Comparison of ENCODE assay signal across 13 cellular contexts in the genomic region with DNA sequence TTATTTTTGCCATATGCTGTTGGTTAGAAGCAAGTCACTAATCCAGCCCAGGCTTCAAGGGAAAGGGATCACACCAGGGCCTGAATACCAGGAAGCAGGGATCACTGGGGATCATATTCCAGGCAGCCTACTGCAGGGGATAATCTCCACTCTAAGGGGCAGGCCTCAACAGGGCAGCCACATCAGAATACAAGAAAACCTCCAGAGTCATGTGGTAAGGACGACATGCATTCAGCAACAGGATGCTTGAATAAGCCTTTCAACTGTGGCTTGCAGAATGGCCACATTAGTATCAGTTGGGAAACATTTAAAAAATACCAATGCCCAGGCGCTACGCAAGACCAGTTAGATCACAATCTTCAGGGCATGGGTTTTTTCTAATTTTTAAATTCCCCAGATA.
DNase-seq lines count a peak whose midpoint lies in the region; ATAC-seq and TF ChIP-seq lines count a peak whose summit lies in the region.
"Had no signal": no experiment of that assay in that cellular context is flagged by ENCODE, and none has a peak within 500 bp of the region (broad histone marks: within the 10 kb centered on the region; RNA-seq: fewer than 3 reads in every experiment).

No MANE protein-coding gene starts in this region.

- no peaks in the 10 kb centered on the region for H3K79me2 ChIP-seq in hepatocyte

- H3K27me3 Mint-ChIP-seq in activated naive CD4-positive, alpha-beta T cell treated with anti-CD3 and anti-CD28 coated beads, Interleukin-2, amount 10 ng/mL, durations not matched to agents 7 days and 5 days: peaks cover 53% of the 10 kb centered on the region

- peaks cover 51% of the 10 kb centered on the region for H3K4me1 Mint-ChIP-seq in activated naive CD4-positive, alpha-beta T cell treated with anti-CD3 and anti-CD28 coated beads, Interleukin-2, amount 10 ng/mL, durations not matched to agents 7 days and 5 days

- no peak for TF ChIP-seq POLR2A in Peyer's patch (IDR thresholded peaks at IDR 0.05)
- no peak for TF ChIP-seq POLR2A in spleen (IDR thresholded peaks at IDR 0.05)
- TF ChIP-seq POLR2A in upper lobe of left lung (IDR thresholded peaks at IDR 0.05): no peak
- no peak for TF ChIP-seq POLR2A in esophagus muscularis mucosa (IDR thresholded peaks at IDR 0.05; ENCODE audit: low read depth)

- WGBS in hepatocyte (ENCODE audit: low lambda C conversion rate, missing lambda C conversion rate): 67% methylated on average over 3 of the region's 3 CpGs
- 41 to 79% (median 43%) methylated on average over 3 of the region's 3 CpGs for WGBS in spleen, 5 donors
- WGBS in upper lobe of left lung, 2 donors: 81 to 93% methylated on average over 3 of the region's 3 CpGs
- 90% methylated on average over 3 of the region's 3 CpGs for WGBS in esophagus muscularis mucosa

- H3K4me3 ChIP-seq in Peyer's patch (no peak overlapping the region), hepatocyte (no peak overlapping the region), spleen (no peak overlapping the region), upper lobe of left lung (no peak overlapping the region), esophagus muscularis mucosa (no peak overlapping the region)
- H3K4me3 ChIP-seq: coronary artery, GM12878 had no signal

- peak; percentile 33 for DNase-seq in activated naive CD4-positive, alpha-beta T cell treated with anti-CD3 and anti-CD28 coated beads, Interleukin-2, amount 10 ng/mL, durations not matched to agents 7 days and 5 days
- no peak for DNase-seq in activated naive CD4-positive, alpha-beta T cell treated with anti-CD3 and anti-CD28 coated beads, Interleukin-2, amount 50 U/mL, for 72 hours (ENCODE audit: low spot score in 2 of 2)
- DNase-seq in Peyer's patch (no peak), hepatocyte (ENCODE audit: low spot score) (no peak), spleen (no peak), upper lobe of left lung (no peak), esophagus muscularis mucosa (ENCODE audit: extremely low spot score) (no peak), posterior cingulate gyrus (no peak)
- DNase-seq: DMS79, GOT3, NCI-H510A had no signal

- no peaks in the 10 kb centered on the region for H3K9me2 ChIP-seq in hepatocyte (replicated peaks; ENCODE audit: insufficient read depth)

- no peak for ATAC-seq in activated naive CD4-positive, alpha-beta T cell treated with anti-CD3 and anti-CD28 coated beads, Interleukin-2, amount 50 U/mL, for 72 hours
- no peak for ATAC-seq in upper lobe of left lung (ENCODE audit: low FRiP score in 2 of 2)

- no peak overlapping the region for H3K27ac Mint-ChIP-seq in activated naive CD4-positive, alpha-beta T cell treated with anti-CD3 and anti-CD28 coated beads, Interleukin-2, amount 10 ng/mL, durations not matched to agents 7 days and 5 days
- no peak overlapping the region for H3K27ac Mint-ChIP-seq in activated naive CD4-positive, alpha-beta T cell treated with anti-CD3 and anti-CD28 coated beads, Interleukin-2, amount 50 U/mL, for 72 hours

- no peaks in the 10 kb centered on the region for H3K9me3 ChIP-seq in Peyer's patch
- no peaks in the 10 kb centered on the region for H3K9me3 ChIP-seq in hepatocyte (ENCODE audit: low read depth)
- no peaks in the 10 kb centered on the region for H3K9me3 ChIP-seq in spleen
- no peaks in the 10 kb centered on the region for H3K9me3 ChIP-seq in upper lobe of left lung
- H3K9me3 ChIP-seq in esophagus muscularis mucosa: no peaks in the 10 kb centered on the region

- no peak for TF ChIP-seq CTCF in Peyer's patch (IDR thresholded peaks at IDR 0.05)
- no peak for TF ChIP-seq CTCF in hepatocyte (IDR thresholded peaks at IDR 0.05; ENCODE audit: poor library complexity)
- TF ChIP-seq CTCF in spleen (IDR thresholded peaks at IDR 0.05 in 8 of 11, conservative IDR thresholded peaks at IDR 0.05 in 3 of 11): no peak
- no peak for TF ChIP-seq CTCF in upper lobe of left lung (IDR thresholded peaks at IDR 0.05)
- no peak for TF ChIP-seq CTCF in esophagus muscularis mucosa (IDR thresholded peaks at IDR 0.05)

- H3K36me3 ChIP-seq in Peyer's patch (no peaks in the 10 kb centered on the region), hepatocyte (replicated peaks; ENCODE audit: insufficient read depth, low read depth) (no peaks in the 10 kb centered on the region), spleen (no peaks in the 10 kb centered on the region), upper lobe of left lung (no peaks in the 10 kb centered on the region), esophagus muscularis mucosa (no peaks in the 10 kb centered on the region)

- TF ChIP-seq EP300 in upper lobe of left lung (IDR thresholded peaks at IDR 0.05) (no peak), esophagus muscularis mucosa (IDR thresholded peaks at IDR 0.05) (no peak)

- H3K4me3 Mint-ChIP-seq in activated naive CD4-positive, alpha-beta T cell treated with anti-CD3 and anti-CD28 coated beads, Interleukin-2, amount 10 ng/mL, durations not matched to agents 7 days and 5 days: no peak overlapping the region

- peaks cover 1% of the 10 kb centered on the region for H3K9me3 Mint-ChIP-seq in activated naive CD4-positive, alpha-beta T cell treated with anti-CD3 and anti-CD28 coated beads, Interleukin-2, amount 10 ng/mL, durations not matched to agents 7 days and 5 days
- no peaks in the 10 kb centered on the region for H3K9me3 Mint-ChIP-seq in activated naive CD4-positive, alpha-beta T cell treated with anti-CD3 and anti-CD28 coated beads, Interleukin-2, amount 50 U/mL, for 72 hours

- H3K27ac ChIP-seq in Peyer's patch: peak overlapping the region in 3 of 4 donors; percentile 33 to 76 (median 39)
- H3K27ac ChIP-seq in hepatocyte: peak overlapping the region; percentile 60
- peak overlapping the region in 5 of 8 donors; percentile 29 to 86 (median 78) for H3K27ac ChIP-seq in spleen
- peak overlapping the region in 2 of 4 donors; percentile 8 to 87 for H3K27ac ChIP-seq in upper lobe of left lung
- H3K27ac ChIP-seq in esophagus muscularis mucosa (replicated peaks in 1 of 4): no peak overlapping the region
- H3K27ac ChIP-seq: coronary artery had no signal

- H4K20me1 ChIP-seq in hepatocyte (ENCODE audit: insufficient read depth, poor library complexity, severe bottlenecking): no peaks in the 10 kb centered on the region

- CTCF ChIA-PET in activated naive CD4-positive, alpha-beta T cell treated with anti-CD3 and anti-CD28 coated beads, Interleukin-2, amount 10 ng/mL, durations not matched to agents 7 days and 5 days (lab: Charles Lee): no interaction called here

- H3K27me3 ChIP-seq in Peyer's patch (no peaks in the 10 kb centered on the region), hepatocyte (no peaks in the 10 kb centered on the region), spleen (replicated peaks in 1 of 7) (peaks cover 0 to 5% (median 0%) of the 10 kb centered on the region in 7 donors), upper lobe of left lung (no peaks in the 10 kb centered on the region), esophagus muscularis mucosa (peaks cover 0 to 6% (median 0%) of the 10 kb centered on the region in 4 donors)

- peaks cover 0 to 57% (median 5%) of the 10 kb centered on the region in 4 donors for H3K4me1 ChIP-seq in Peyer's patch
- H3K4me1 ChIP-seq in hepatocyte (ENCODE audit: insufficient read depth): peaks cover 18% of the 10 kb centered on the region
- H3K4me1 ChIP-seq in spleen: peaks cover 0 to 76% (median 31%) of the 10 kb centered on the region in 6 donors
- peaks cover 42 to 60% (median 47%) of the 10 kb centered on the region in 4 donors for H3K4me1 ChIP-seq in upper lobe of left lung
- H3K4me1 ChIP-seq in esophagus muscularis mucosa: peaks cover 43 to 54% (median 49%) of the 10 kb centered on the region in 4 donors

- no peak overlapping the region for H2AFZ ChIP-seq in hepatocyte

- peaks cover 2% of the 10 kb centered on the region for H3K36me3 Mint-ChIP-seq in activated naive CD4-positive, alpha-beta T cell treated with anti-CD3 and anti-CD28 coated beads, Interleukin-2, amount 10 ng/mL, durations not matched to agents 7 days and 5 days
- H3K36me3 Mint-ChIP-seq in activated naive CD4-positive, alpha-beta T cell treated with anti-CD3 and anti-CD28 coated beads, Interleukin-2, amount 50 U/mL, for 72 hours: no peaks in the 10 kb centered on the region

- intact Hi-C loops in spleen (cut with DNase I; ENCODE audit: low total_unique reads) (no loop called here), esophagus muscularis mucosa (cut with DNase I) (no loop called here), posterior cingulate gyrus (cut with DNase I) (no loop called here)

- H3K4me2 ChIP-seq in hepatocyte: no peak overlapping the region

Comparison
In these comparisons a context has a peak if more than half of its experiments do, and no peak if none do; other contexts are left out.
1. H3K27ac ChIP-seq: peak in Peyer's patch (3 of 4), hepatocyte (single experiment) and spleen (5 of 8); none in esophagus muscularis mucosa (0 of 4).